ENCODE assay signal across 24 cellular contexts in genomic region chr6:4289770-4290320, GRCh38.
"Had no signal": no experiment of that assay in that cellular context is flagged by ENCODE, and none has a peak within 500 bp of the region (broad histone marks: within the 10 kb centered on the region; RNA-seq: fewer than 3 reads in every experiment).

No MANE protein-coding gene starts in this region.

- H3K4me1 ChIP-seq: colonic mucosa, lower lobe of right lung, psoas muscle, upper lobe of left lung had no signal

- FAIRE-seq: endothelial cell of umbilical vein, frontal cortex, keratinocyte, small intestine, urothelium cell line had no signal

- H3K9me3 ChIP-seq: colonic mucosa, esophagus squamous epithelium, lower lobe of right lung, ovary, psoas muscle, thoracic aorta, tibial nerve, upper lobe of left lung had no signal

- DNase-seq: colonic mucosa; effector memory CD4-positive, alpha-beta T cell; esophagus squamous epithelium; hypothalamus; left ventricle myocardium superior; lower lobe of right lung; naive thymus-derived CD8-positive, alpha-beta T cell; nephron progenitor cell; occipital lobe; ovary; posterior cingulate gyrus; psoas muscle; right cardiac atrium; small intestine; stimulated activated CD4-positive, alpha-beta T cell treated with anti-CD3 and anti-CD28 coated beads, Interleukin-15, amount 100 ng/mL, for 24 hours; stimulated activated CD4-positive, alpha-beta T cell treated with anti-CD3 and anti-CD28 coated beads, Interleukin-2, amount 100 ng/mL, for 48 hours; stimulated activated naive B cell treated with anti-CD40 and anti-IgM and Interleukin-4, amounts not matched to agents 10 μg/mL and 1 μg/mL and 100 μg/mL, for 72 hours; upper lobe of left lung had no signal

- H3K4me3 ChIP-seq: colonic mucosa, esophagus squamous epithelium, lower lobe of right lung, ovary, psoas muscle, thoracic aorta, tibial nerve, upper lobe of left lung had no signal

- H3K27ac ChIP-seq: colonic mucosa, esophagus squamous epithelium, lower lobe of right lung, ovary, psoas muscle, thoracic aorta, tibial nerve, upper lobe of left lung had no signal

- H3K36me3 ChIP-seq: colonic mucosa, esophagus squamous epithelium, lower lobe of right lung, ovary, thoracic aorta, tibial nerve, upper lobe of left lung had no signal
